ENCODE assay signal across 9 cellular contexts in the genomic region with DNA sequence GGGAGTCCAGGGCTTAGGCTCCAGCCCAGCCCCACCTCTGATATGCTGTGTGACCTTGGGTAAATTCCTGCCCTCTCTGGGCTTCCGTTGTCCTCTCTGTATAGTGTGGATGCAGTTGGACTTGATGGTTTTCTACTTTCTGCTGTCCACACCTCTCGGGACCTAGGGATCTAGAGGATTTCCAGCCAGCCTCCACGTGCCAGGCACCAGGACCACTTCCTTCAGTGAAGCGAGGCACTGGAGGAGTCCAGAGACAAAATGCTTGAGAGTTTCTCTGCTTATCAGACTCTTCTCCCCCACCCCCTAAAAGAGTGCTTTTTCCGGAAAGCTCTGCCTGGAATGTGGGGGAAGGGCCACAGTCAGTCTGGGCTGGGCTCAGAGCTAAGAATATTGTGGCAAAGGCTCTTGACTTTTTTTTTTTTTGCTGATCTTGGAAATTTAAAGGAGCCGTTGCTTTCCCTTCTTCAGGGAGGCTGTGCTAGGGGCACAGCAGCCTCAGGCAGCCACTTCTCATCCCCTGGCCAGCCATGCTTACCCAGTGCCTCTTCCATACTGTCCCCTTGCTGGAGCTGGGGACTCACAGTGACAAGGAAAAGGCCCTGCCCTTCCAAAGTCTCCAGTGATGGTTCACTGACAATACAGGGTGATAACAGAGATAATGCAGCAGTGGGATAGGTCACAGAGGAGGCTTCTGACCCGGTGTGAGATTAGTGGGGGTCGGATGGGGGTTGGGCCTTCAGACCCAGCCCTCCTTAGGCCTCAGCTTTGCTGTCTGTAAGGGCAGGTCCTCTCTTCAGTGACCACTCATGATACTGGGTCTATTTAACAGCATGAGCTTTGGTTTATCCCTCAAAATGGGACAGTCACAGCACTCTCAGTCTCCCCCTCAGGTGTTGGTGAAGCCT. TPM values are rescaled to one million over a fixed set of nuclear protein-coding genes. Genes with fewer than 3 reads are reported as not detected.
DNase-seq lines count a peak whose midpoint lies in the region; FAIRE-seq and TF ChIP-seq lines count a peak whose summit lies in the region.
"Had no signal": no experiment of that assay in that cellular context is flagged by ENCODE, and none has a peak within 500 bp of the region (broad histone marks: within the 10 kb centered on the region; RNA-seq: fewer than 3 reads in every experiment).

No MANE protein-coding gene starts in this region.

- H3K9me3 ChIP-seq in SK-N-MC (ENCODE audit: low read depth, low read length) (no peaks in the 10 kb centered on the region), fibroblast of lung (ENCODE audit: control insufficient read depth, insufficient read depth, low read depth, low read length) (no peaks in the 10 kb centered on the region)

- peak overlapping the region; percentile 91 for H3K4me2 ChIP-seq in fibroblast of lung (ENCODE audit: extremely low read depth, insufficient read depth, low read length)

- H3K9ac ChIP-seq in SK-N-MC (ENCODE audit: insufficient read length): peak overlapping the region; percentile 70
- peak overlapping the region; percentile 29 for H3K9ac ChIP-seq in fibroblast of lung (ENCODE audit: insufficient read depth, low read length)

- peaks cover 4% of the 10 kb centered on the region for H3K36me3 Mint-ChIP-seq in osteocyte (ENCODE audit: unreplicated experiment)

- H2AFZ ChIP-seq in fibroblast of lung (ENCODE audit: low read length): peak overlapping the region; percentile 54

- peak overlapping the region; percentile 98 for H3K27ac Mint-ChIP-seq in osteocyte (ENCODE audit: unreplicated experiment)

- H3K27me3 ChIP-seq in fibroblast of lung (ENCODE audit: control insufficient read depth, insufficient read depth, low read length): no peaks in the 10 kb centered on the region

- H3K4me1 ChIP-seq in fibroblast of lung (ENCODE audit: control insufficient read depth, extremely low read depth, insufficient read depth, low read length): peaks cover 46% of the 10 kb centered on the region

- FAIRE-seq in H54 (lab: Jason Lieb, UNC): no peak

- H3K36me3 ChIP-seq in SK-N-MC (ENCODE audit: insufficient read depth, low read length) (peaks cover 5% of the 10 kb centered on the region; the same call in 1 of the 2 replicates), fibroblast of lung (ENCODE audit: control insufficient read depth, insufficient read depth, low read length) (peaks cover 4% of the 10 kb centered on the region)

- no peak for TF ChIP-seq POLR2A in H54 (IDR thresholded peaks at IDR 0.05; ENCODE audit: low read depth, low read length)

- H3K79me2 ChIP-seq in fibroblast of lung (ENCODE audit: control insufficient read depth, insufficient read depth, low read length): peaks cover 24% of the 10 kb centered on the region

- TF ChIP-seq CTCF in fibroblast of lung (conservative IDR thresholded peaks at IDR 0.05 in 1 of 2, IDR thresholded peaks at IDR 0.05 in 1 of 2; ENCODE audit: low read depth in 1 of 2, low read length in 2 of 2) (no peak), osteocyte (IDR thresholded peaks at IDR 0.05) (no peak)

- no peaks in the 10 kb centered on the region for H4K20me1 ChIP-seq in fibroblast of lung (ENCODE audit: control insufficient read depth, extremely low read depth, insufficient read depth, low read length)

- DNase-seq in AG08396 (ENCODE audit: low spot score) (peak; percentile 75), SK-N-MC (ENCODE audit: low read depth, low spot score) (peak; percentile 58), fibroblast of lung (ENCODE audit: low read depth in 2 of 2) (peak; percentile 89), osteocyte (ENCODE audit: extremely low spot score, unreplicated experiment) (no peak), CD1c-positive myeloid dendritic cell (ENCODE audit: extremely low spot score) (no peak), NCI-H128 (lab: John Stamatoyannopoulos, UW; ENCODE audit: unreplicated experiment) (no peak), iPS-NIHi7 (ENCODE audit: extremely low spot score) (no peak), H54 (ENCODE audit: insufficient read length, low spot score) (no peak)
- DNase-seq: cerebellar nuclear complex had no signal

- no peaks in the 10 kb centered on the region for H3K27me3 Mint-ChIP-seq in osteocyte (ENCODE audit: unreplicated experiment)

- H3K4me1 Mint-ChIP-seq in osteocyte (ENCODE audit: unreplicated experiment): peaks cover 63% of the 10 kb centered on the region

- H3K27ac ChIP-seq in SK-N-MC (peak overlapping the region; percentile 93), fibroblast of lung (ENCODE audit: insufficient read depth, low read length) (peak overlapping the region; percentile 97)

- peak overlapping the region; percentile 38 for H3K4me3 Mint-ChIP-seq in osteocyte (ENCODE audit: unreplicated experiment)

- H3K9me3 Mint-ChIP-seq in osteocyte (ENCODE audit: unreplicated experiment): no peaks in the 10 kb centered on the region

- peak overlapping the region; percentile 60 for H3K4me3 ChIP-seq in SK-N-MC
- peak overlapping the region; percentile 10 to 36 (median 34) for H3K4me3 ChIP-seq in fibroblast of lung (replicated peaks in 1 of 4; ENCODE audit: control extremely low read depth in 1 of 4, insufficient read depth in 1 of 4, low read depth in 3 of 4, low read length in 4 of 4)

RNA-seq across cellular contexts. Expression of a gene that starts 2.9 kb away (rescaled TPM):
- total RNA-seq in fibroblast of lung (750 and 828 TPM in 2 replicates), osteocyte (484 and 511 TPM in 2 replicates)
- 373 and 491 TPM in 2 replicates for polyA plus RNA-seq in fibroblast of lung
- polyA plus RNA-seq in fibroblast of lung (2012): 777 and 1,001 TPM in 2 replicates
- 802 and 1,363 TPM in 2 replicates for polyA minus RNA-seq in fibroblast of lung (ENCODE audit: low replicate concordance)

RNA-seq across cellular contexts. Expression of a gene that starts 33.5 kb away (rescaled TPM):
- total RNA-seq in fibroblast of lung: 2.5 and 3.3 TPM in 2 replicates
- polyA plus RNA-seq in fibroblast of lung: 2.0 and 3.1 TPM in 2 replicates
- polyA plus RNA-seq in fibroblast of lung (2012): 4.1 and 5.3 TPM in 2 replicates
- 18.1 and 21.0 TPM in 2 replicates for polyA minus RNA-seq in fibroblast of lung (ENCODE audit: low replicate concordance)
- 3.1 and 4.0 TPM in 2 replicates for total RNA-seq in osteocyte

Comparison
In these comparisons a context has a peak if more than half of its experiments do, and no peak if none do; other contexts are left out.
1. DNase-seq: peak in AG08396 (single experiment), SK-N-MC (single experiment) and fibroblast of lung (2 of 2); none in osteocyte (single experiment), CD1c-positive myeloid dendritic cell (single experiment), NCI-H128 (single experiment), iPS-NIHi7 (single experiment) and H54 (single experiment).